Comparison of ENCODE assay signal across 8 cellular contexts in the genomic region with DNA sequence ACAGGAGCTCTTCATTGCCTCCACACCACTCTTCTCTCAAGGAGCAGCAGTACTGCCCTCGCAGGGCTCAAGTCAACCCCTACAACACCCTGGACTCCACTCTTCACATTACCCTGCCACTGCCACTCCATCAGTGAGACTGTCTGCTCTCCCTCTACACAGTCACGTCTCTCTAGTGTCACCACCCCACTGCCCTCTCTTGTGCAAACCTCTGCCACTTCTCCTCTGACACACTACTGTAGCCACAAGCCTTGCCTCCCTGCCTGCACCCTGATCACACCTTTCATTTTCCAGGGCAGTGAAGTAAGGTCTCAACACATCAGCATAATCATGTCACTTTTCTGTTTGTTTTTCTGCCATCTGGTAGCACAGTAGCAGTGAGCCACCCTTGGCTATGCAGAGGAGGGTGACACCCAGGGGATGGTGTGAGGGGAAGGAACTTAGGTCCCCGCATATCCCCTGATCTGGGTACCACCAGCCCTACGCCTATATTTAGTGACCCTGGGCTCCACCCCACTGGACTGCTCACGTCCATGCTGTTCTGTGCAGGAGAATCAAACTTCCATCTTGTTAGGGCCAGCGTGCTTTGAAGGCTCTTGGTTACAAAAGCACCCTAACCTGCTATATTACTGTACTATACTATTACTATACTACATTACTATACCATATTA. TPM values are rescaled to one million over a fixed set of nuclear protein-coding genes. Genes with fewer than 3 reads are reported as not detected.
DNase-seq lines count a peak whose midpoint lies in the region; ATAC-seq, FAIRE-seq and TF ChIP-seq lines count a peak whose summit lies in the region.

No MANE protein-coding gene starts in this region.

- DNase-seq in BE2C (no peak), IMR-90 (no peak), K562 (ENCODE audit: extremely low read depth in 1 of 4, low spot score in 3 of 4) (peak in 1 of 4 experiments; percentile 1), DMS53 treated with DMSO at 0.1 percent for 48 hours (lab: John Stamatoyannopoulos, UW; ENCODE audit: unreplicated experiment) (no peak), NCI-H2107 treated with DMSO at 0.1 percent for 48 hours (lab: John Stamatoyannopoulos, UW; ENCODE audit: unreplicated experiment) (no peak)
- no peak for DNase-seq in naive thymus-derived CD8-positive, alpha-beta T cell
- DNase-seq in effector CD4-positive, alpha-beta T cell = no peak

- H3K27me3 ChIP-seq in BE2C (no peaks in the 10 kb centered on the region), IMR-90 (ENCODE audit: control insufficient read depth, insufficient read depth, low read length) (no peaks in the 10 kb centered on the region), K562 (ENCODE audit: control insufficient read depth in 2 of 2, insufficient read depth in 2 of 2, low read length in 2 of 2) (no peaks in the 10 kb centered on the region)

- no peaks in the 10 kb centered on the region for H3K4me1 ChIP-seq in BE2C
- no peaks in the 10 kb centered on the region for H3K4me1 ChIP-seq in IMR-90 (ENCODE audit: control insufficient read depth, insufficient read depth, low read length)
- peaks cover 3 to 24% of the 10 kb centered on the region in 2 experiments; a peak in 3 of 5 replicates for H3K4me1 ChIP-seq in K562 (replicated peaks in 1 of 2; ENCODE audit: control insufficient read depth in 2 of 2, insufficient read depth in 2 of 2, low read length in 2 of 2)

- H4K20me1 ChIP-seq in IMR-90 (ENCODE audit: insufficient read depth, low read length) = no peaks in the 10 kb centered on the region
- no peaks in the 10 kb centered on the region for H4K20me1 ChIP-seq in K562 (replicated peaks; ENCODE audit: control insufficient read depth, insufficient read depth, low read length)

- H3K79me2 ChIP-seq in K562 (ENCODE audit: control insufficient read depth, insufficient read depth, low read length) = peaks cover 13% of the 10 kb centered on the region; the same call in 2 of the 3 replicates

- H3K4me1 Mint-ChIP-seq in naive thymus-derived CD8-positive, alpha-beta T cell = peaks cover 26 to 55% (median 51%) of the 10 kb centered on the region in 4 donors

- no peak for TF ChIP-seq EP300 in K562 (IDR thresholded peaks at IDR 0.05; ENCODE audit: low read length)

- H2AFZ ChIP-seq in IMR-90 (replicated peaks; ENCODE audit: low read length, poor library complexity) (no peak overlapping the region), K562 (ENCODE audit: low read depth, low read length) (no peak overlapping the region)

- H2BK5ac ChIP-seq in IMR-90 (ENCODE audit: low read depth, low read length, poor library complexity, severe bottlenecking) = no peak overlapping the region

- dilution Hi-C loops in IMR-90 (cut with HindIII; ENCODE audit: low sequenced_read_pairs, unreplicated experiment) = no loop called here

- BruUV-seq in IMR-90 (replicated peaks; lab: Mats Ljungman, UMichigan) (no TSS peak), K562 (replicated peaks; lab: Mats Ljungman, UMichigan) (no TSS peak)

- H3K9me1 ChIP-seq in IMR-90 (ENCODE audit: insufficient read depth, low read length) (peaks cover 6% of the 10 kb centered on the region), K562 (ENCODE audit: control insufficient read depth, insufficient read depth, low read length) (peaks cover 4% of the 10 kb centered on the region)

- H3K27ac ChIP-seq in IMR-90 (ENCODE audit: insufficient read depth, low read length) (no peak overlapping the region), K562 (ENCODE audit: extremely low read depth, low read depth, low read length) (no peak overlapping the region)

- no peaks in the 10 kb centered on the region for H3K36me3 ChIP-seq in BE2C
- no peaks in the 10 kb centered on the region for H3K36me3 ChIP-seq in IMR-90 (ENCODE audit: control insufficient read depth, insufficient read depth, low read length)
- no peaks in the 10 kb centered on the region for H3K36me3 ChIP-seq in K562 (ENCODE audit: control insufficient read depth, insufficient read depth, low read length)

- no peaks in the 10 kb centered on the region for H3K9me3 ChIP-seq in BE2C
- no peaks in the 10 kb centered on the region for H3K9me3 ChIP-seq in IMR-90 (ENCODE audit: control insufficient read depth, insufficient read depth, low read length)
- H3K9me3 ChIP-seq in K562 (replicated peaks; ENCODE audit: control insufficient read depth, insufficient read depth, low read depth, low read length) = no peaks in the 10 kb centered on the region

- H3K9me3 Mint-ChIP-seq in naive thymus-derived CD8-positive, alpha-beta T cell = no peaks in the 10 kb centered on the region

- 0 out of 2 replicates have a peak overlapping the region, but pooled peaks have one; percentile 43 for H3K23ac ChIP-seq in IMR-90 (ENCODE audit: low read depth, low read length)

- no peak overlapping the region for H2AK9ac ChIP-seq in IMR-90 (replicated peaks; ENCODE audit: low read depth, low read length, poor library complexity)

- no peak overlapping the region for H2BK15ac ChIP-seq in IMR-90 (ENCODE audit: low read depth, low read length)

- H3K4ac ChIP-seq in IMR-90 (ENCODE audit: low read depth, low read length) = no peak overlapping the region

- in situ Hi-C loops in IMR-90 (cut with MboI; ENCODE audit: low sequenced_read_pairs) (no loop called here), K562 (cut with MboI) (loop anchor here (25.0 kb wide), 1 partner anchor 1522 kb away; no protein-coding TSS in a partner anchor)

- H3K4me3 ChIP-seq in BE2C (ENCODE audit: low read depth, low read length) (peak overlapping the region; percentile 93), IMR-90 (ENCODE audit: insufficient read depth, low read depth, low read length) (no peak overlapping the region), K562 (peak overlapping the region; percentile 68)

- H3K56ac ChIP-seq in IMR-90 (ENCODE audit: extremely low read depth, insufficient read depth, low read length) = no peak overlapping the region

- H2AK5ac ChIP-seq in IMR-90 (ENCODE audit: low read depth, low read length) = no peak overlapping the region

- TF ChIP-seq POLR2A in IMR-90 (IDR thresholded peaks at IDR 0.05; ENCODE audit: low read depth, low read length) (no peak), K562 (conservative IDR thresholded peaks at IDR 0.05) (no peak)

- POLR2A ChIA-PET in IMR-90 (lab: Charles Lee; ENCODE audit: unreplicated experiment) (interaction anchor here (0.6 to 2.3 kb wide), 2 partner anchors 27 to 159 kb away, joined by 7 to 8 read pairs; partner anchors contain the start of gene GLRX3), K562 (lab: Yijun Ruan, JAX) (interaction anchor here (1.0 kb wide), 1 partner anchor 28 kb away, joined by 3 read pairs; no protein-coding TSS in a partner anchor)
- POLR2A ChIA-PET in naive thymus-derived CD8-positive, alpha-beta T cell (lab: Charles Lee) = interaction anchor here (0.7 to 3.9 kb wide), 8 partner anchors 8 to 1077 kb away, joined by 3 to 105 read pairs (median 12); partner anchors contain the start of gene GLRX3

- no peak overlapping the region for H2BK120ac ChIP-seq in IMR-90 (ENCODE audit: low read depth, low read length)

- no peak overlapping the region for H2BK20ac ChIP-seq in IMR-90 (ENCODE audit: low read depth, low read length)

- TF ChIP-seq CTCF in BE2C (IDR thresholded peaks at IDR 0.05; ENCODE audit: low read depth, low read length) (no peak), IMR-90 (conservative IDR thresholded peaks at IDR 0.05; ENCODE audit: low read depth, low read length) (no peak), K562 (IDR thresholded peaks at IDR 0.05 in 2 of 3, conservative IDR thresholded peaks at IDR 0.05 in 1 of 3; ENCODE audit: insufficient read depth in 2 of 3, low read depth in 1 of 3, low read length in 3 of 3) (no peak)

- ATAC-seq in IMR-90 (ENCODE audit: low read depth) = no peak
- no peak for ATAC-seq in K562
- ATAC-seq in naive thymus-derived CD8-positive, alpha-beta T cell = no peak
- ATAC-seq in HG03159 (IDR thresholded peaks at IDR 0.05; ENCODE audit: unreplicated experiment) = no peak

- CTCF ChIA-PET in IMR-90 (lab: Yijun Ruan, JAX) (interaction anchor here (0.6 to 2.5 kb wide), 11 partner anchors 11 to 1892 kb away, joined by 3 to 10 read pairs (median 3); no protein-coding TSS in a partner anchor), K562 (lab: Yijun Ruan, JAX; ENCODE audit: low intra/inter-chr PET ratio) (no interaction called here)

- TF ChIP-seq RAD21 in IMR-90 (IDR thresholded peaks at IDR 0.05; ENCODE audit: low read length) (no peak), K562 (CRISPR knock-in tag; conservative IDR thresholded peaks at IDR 0.05 in 1 of 2, IDR thresholded peaks at IDR 0.05 in 1 of 2) (no peak)

- no peak for FAIRE-seq in K562 (lab: Jason Lieb, UNC)

- no peaks in the 10 kb centered on the region for H3K27me3 Mint-ChIP-seq in naive thymus-derived CD8-positive, alpha-beta T cell

- H3K14ac ChIP-seq in IMR-90 (replicated peaks; ENCODE audit: low read depth, low read length) = no peak overlapping the region

- peak overlapping the region; percentile 64; the same call in 1 of the 2 replicates for H3K9ac ChIP-seq in IMR-90 (ENCODE audit: low read depth, low read length)
- peak overlapping the region in 1 of 2 experiments; percentile 68; a peak in 2 of 4 replicates for H3K9ac ChIP-seq in K562 (ENCODE audit: insufficient read depth in 1 of 2, low read depth in 2 of 2, low read length in 2 of 2)

- peak overlapping the region in 7 of 10 donors; percentile 54 to 98 (median 97) for H3K27ac Mint-ChIP-seq in naive thymus-derived CD8-positive, alpha-beta T cell

- H4K5ac ChIP-seq in IMR-90 (ENCODE audit: low read depth, low read length) = no peak overlapping the region

- H3K79me1 ChIP-seq in IMR-90 (ENCODE audit: low read depth in 1 of 2, low read length in 2 of 2) = peaks cover 7 to 33% of the 10 kb centered on the region in 2 experiments

- 78% methylated on average over 4 of the region's 6 CpGs; no CpG with 5 or more reads in 1 of the 2 experiments for WGBS in IMR-90 (ENCODE audit: extremely low coverage in 2 of 2, insufficient read length in 1 of 2), 2 experiments
- WGBS in K562 (ENCODE audit: insufficient coverage, low coverage, missing lambda C conversion rate) = 66% methylated on average over 3 of the region's 6 CpGs

- H3K4me2 ChIP-seq in IMR-90 (ENCODE audit: low read depth, low read length) = no peak overlapping the region; the same call in 1 of the 2 replicates
- peak overlapping the region; percentile 100 for H3K4me2 ChIP-seq in K562 (ENCODE audit: insufficient read depth, low read length)

- no peak overlapping the region for H3K18ac ChIP-seq in IMR-90 (ENCODE audit: low read depth, low read length)

- no peak overlapping the region for H4K91ac ChIP-seq in IMR-90 (ENCODE audit: insufficient read depth, low read depth, low read length)

- intact Hi-C loops in IMR-90 (cut with micrococcal nuclease) = no loop called here
- intact Hi-C loops in K562 (cut with micrococcal nuclease) = loop anchor here (10.0 kb wide), 1 partner anchor 66 kb away; no protein-coding TSS in a partner anchor

- no peak overlapping the region for H4K8ac ChIP-seq in IMR-90 (ENCODE audit: low read depth in 2 of 2, low read length in 2 of 2)

- peaks cover 0 to 22% (median 3%) of the 10 kb centered on the region in 3 donors for H3K36me3 Mint-ChIP-seq in naive thymus-derived CD8-positive, alpha-beta T cell

- peak overlapping the region in 9 of 10 donors; percentile 1 to 99 (median 71) for H3K4me3 Mint-ChIP-seq in naive thymus-derived CD8-positive, alpha-beta T cell

RNA-seq across cellular contexts. Expression of gene C10orf143, which starts 1.6 kb away (rescaled TPM):
- 3.0 TPM for polyA plus RNA-seq in BE2C (2012; ENCODE audit: insufficient read depth, insufficient read length, low read depth)
- total RNA-seq in IMR-90 (2012; rRNA removed) (0.36 and 0.56 TPM in 2 replicates), K562 (2014; rRNA removed) (0.24 TPM in 1 of 2 replicates, not detected in the other), K562 (2014; rRNA removed; fragmentation: Illumina TruSeq; extraction: Trizol) (0.11 TPM in 1 of 2 replicates, not detected in the other), K562 (2015; rRNA removed; fragmentation: Illumina TruSeq; extraction: Trizol) (0.25 and 0.30 TPM in 2 replicates), K562 (2021) (0.27 and 0.33 TPM in 2 replicates)
- polyA plus RNA-seq in IMR-90 (2012; rRNA removed) (0.60 and 0.66 TPM in 2 replicates), K562 (2011; rRNA removed) (0.42 and 0.43 TPM in 2 replicates), K562 (2014; fragmentation: Illumina TruSeq; extraction: Trizol) (0.17 and 0.25 TPM in 2 replicates), K562 (2014; fragmentation: Nextera tagmentation; extraction: Ambion mirVana) (under 1 TPM in 1 of 2 experiments, not detected in 1; 0.07 TPM), K562 (2014; rRNA removed) (0.08 and 1.0 TPM in 2 replicates)
- 0.49 and 0.55 TPM in 2 replicates for polyA plus RNA-seq in IMR-90 (2012; cell fraction: cytosol; rRNA removed)
- 1.6 and 2.2 TPM in 2 replicates for polyA plus RNA-seq in IMR-90 (2012; cell fraction: nucleus; rRNA removed; ENCODE audit: low replicate concordance)
- total RNA-seq in K562 (2011; cell fraction: chromatin; rRNA removed; ENCODE audit: low replicate concordance) = 0.12 and 0.26 TPM in 2 replicates
- total RNA-seq in K562 (2011; cell fraction: nucleolus; rRNA removed) = 0.33 TPM in 1 of 2 replicates, not detected in the other
- total RNA-seq in K562 (2011; cell fraction: nucleoplasm; rRNA removed) = 0.44 TPM in 1 of 2 replicates, not detected in the other
- polyA plus RNA-seq in K562 (2011; cell fraction: cytosol; rRNA removed) = 0.31 and 0.71 TPM in 2 replicates
- polyA plus RNA-seq in K562 (2011; cell fraction: nucleus; rRNA removed) = 0.53 and 0.81 TPM in 2 replicates
- polyA plus RNA-seq in K562 (2012) = 0.36 and 0.47 TPM in 2 replicates
- 0.30 TPM in 1 of 2 replicates, not detected in the other for polyA minus RNA-seq in K562 (2011; rRNA and poly(A)+ RNA removed)
- not detected in 2 replicates for polyA minus RNA-seq in K562 (2011; cell fraction: cytosol; rRNA and poly(A)+ RNA removed)
- 0.13 and 0.44 TPM in 2 replicates for polyA minus RNA-seq in K562 (2011; cell fraction: nucleus; rRNA and poly(A)+ RNA removed)
- total RNA-seq in naive thymus-derived CD8-positive, alpha-beta T cell = 10 to 100 TPM; 17.5 to 19.6 TPM
- 10 to 100 TPM; 28.6 to 48.1 (median 29.6) TPM for polyA plus RNA-seq in naive thymus-derived CD8-positive, alpha-beta T cell

RNA-seq across cellular contexts. Expression of gene GLRX3, which starts 27.1 kb away (rescaled TPM):
- polyA plus RNA-seq in BE2C (2012; ENCODE audit: insufficient read depth, insufficient read length, low read depth) = 89.4 TPM
- 78.7 and 96.7 TPM in 2 replicates for total RNA-seq in IMR-90 (2012; rRNA removed)
- polyA plus RNA-seq in IMR-90 (2012; rRNA removed) = 81.7 and 83.1 TPM in 2 replicates
- polyA plus RNA-seq in IMR-90 (2012; cell fraction: cytosol; rRNA removed) = 56.2 and 112 TPM in 2 replicates
- 14.8 and 55.3 TPM in 2 replicates for polyA plus RNA-seq in IMR-90 (2012; cell fraction: nucleus; rRNA removed; ENCODE audit: low replicate concordance)
- 47.9 and 66.5 TPM in 2 replicates for total RNA-seq in K562 (2011; cell fraction: chromatin; rRNA removed; ENCODE audit: low replicate concordance)
- total RNA-seq in K562 (2011; cell fraction: nucleolus; rRNA removed) = 33.4 and 34.5 TPM in 2 replicates
- 54.7 and 98.4 TPM in 2 replicates for total RNA-seq in K562 (2011; cell fraction: nucleoplasm; rRNA removed)
- 115 and 117 TPM in 2 replicates for total RNA-seq in K562 (2014; rRNA removed)
- 169 and 182 TPM in 2 replicates for total RNA-seq in K562 (2014; rRNA removed; fragmentation: Illumina TruSeq; extraction: Trizol)
- 161 and 169 TPM in 2 replicates for total RNA-seq in K562 (2015; rRNA removed; fragmentation: Illumina TruSeq; extraction: Trizol)
- total RNA-seq in K562 (2021) = 153 and 156 TPM in 2 replicates
- polyA plus RNA-seq in K562 (2011; rRNA removed) = 144 and 190 TPM in 2 replicates
- polyA plus RNA-seq in K562 (2011; cell fraction: cytosol; rRNA removed) = 66.3 and 78.7 TPM in 2 replicates
- 38.4 and 45.1 TPM in 2 replicates for polyA plus RNA-seq in K562 (2011; cell fraction: nucleus; rRNA removed)
- 118 and 164 TPM in 2 replicates for polyA plus RNA-seq in K562 (2012)
- polyA plus RNA-seq in K562 (2014; fragmentation: Illumina TruSeq; extraction: Trizol) = 177 and 186 TPM in 2 replicates
- polyA plus RNA-seq in K562 (2014; fragmentation: Nextera tagmentation; extraction: Ambion mirVana) = 100 to 1,000 TPM; 150 to 176 TPM
- polyA plus RNA-seq in K562 (2014; rRNA removed) = 172 and 184 TPM in 2 replicates
- 65.7 and 75.1 TPM in 2 replicates for polyA minus RNA-seq in K562 (2011; rRNA and poly(A)+ RNA removed)
- 30.9 and 39.2 TPM in 2 replicates for polyA minus RNA-seq in K562 (2011; cell fraction: cytosol; rRNA and poly(A)+ RNA removed)
- polyA minus RNA-seq in K562 (2011; cell fraction: nucleus; rRNA and poly(A)+ RNA removed) = 16.4 and 21.9 TPM in 2 replicates
- total RNA-seq in naive thymus-derived CD8-positive, alpha-beta T cell = 10 to 100 TPM; 47.6 to 52.5 TPM
- 10 to 100 TPM; 71.5 to 97.8 (median 81.8) TPM for polyA plus RNA-seq in naive thymus-derived CD8-positive, alpha-beta T cell

Comparison
In these comparisons a context has a peak if more than half of its experiments do, and no peak if none do; other contexts are left out.
1. RNA of gene C10orf143, which starts 1.6 kb away (total RNA-seq): 17.5 to 19.6 TPM in naive thymus-derived CD8-positive, alpha-beta T cell; 0.36 to 0.56 TPM in IMR-90 and 0.11 to 0.44 TPM in K562; every median in the first group is over 10 times any median in the second.